ENCODE assay signal across 7 cellular contexts in genomic region chr10:43897765-43898419, GRCh38.
"Had no signal": no experiment of that assay in that cellular context is flagged by ENCODE, and none has a peak within 500 bp of the region (broad histone marks: within the 10 kb centered on the region; RNA-seq: fewer than 3 reads in every experiment).

No MANE protein-coding gene starts in this region.

- H3K4me1 ChIP-seq: HAP-1 had no signal

- H3K4me3 ChIP-seq: GM23338, HAP-1, K562 had no signal

- H3K9me3 Mint-ChIP-seq: HFFc6 had no signal

- H2AFZ ChIP-seq: GM23338 had no signal

- H3K27ac Mint-ChIP-seq: GM23338, HFFc6 had no signal

- H3K9me3 ChIP-seq: HAP-1 had no signal

- H3K27ac ChIP-seq: HL-60 had no signal

- H3K4me3 Mint-ChIP-seq: GM23338, HFFc6 had no signal

- H3K4me1 Mint-ChIP-seq: GM23338 had no signal

- ATAC-seq: GM23338, HCT116, K562 had no signal

- DNase-seq: HFFc6, IMR-90 had no signal

- H3K36me3 ChIP-seq: HAP-1 had no signal

- H3K4me2 ChIP-seq: GM23338 had no signal
